17 cellular contexts compared by ENCODE assay signal in the genomic region with DNA sequence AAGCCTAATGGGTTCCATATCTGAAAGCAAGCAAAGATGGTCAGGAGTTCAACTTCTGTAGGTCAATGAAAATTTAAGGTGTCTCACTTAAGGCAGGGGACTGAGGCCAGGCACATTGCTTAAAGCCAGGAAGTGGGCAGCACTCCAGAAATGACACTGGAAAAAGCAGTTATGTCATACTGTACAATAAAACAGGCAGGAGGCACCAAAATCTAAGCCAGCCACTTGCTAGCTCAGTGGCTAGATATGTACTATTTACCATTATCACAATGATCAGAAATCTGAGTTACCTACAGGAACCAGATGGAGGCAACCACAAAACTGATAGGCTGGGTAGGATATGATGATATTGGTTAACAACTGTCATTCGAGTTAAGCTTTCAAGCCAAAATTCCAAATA. TPM values are rescaled to one million over a fixed set of nuclear protein-coding genes. Genes with fewer than 3 reads are reported as not detected.
DNase-seq lines count a peak whose midpoint lies in the region; FAIRE-seq and TF ChIP-seq lines count a peak whose summit lies in the region.
"Had no signal": no experiment of that assay in that cellular context is flagged by ENCODE, and none has a peak within 500 bp of the region (broad histone marks: within the 10 kb centered on the region; RNA-seq: fewer than 3 reads in every experiment).

No MANE protein-coding gene starts in this region.

- no peak overlapping the region for H3K27ac ChIP-seq in GM23248
- H3K27ac ChIP-seq in endothelial cell of umbilical vein (ENCODE audit: insufficient read depth, low read depth, low read length) = no peak overlapping the region
- no peak overlapping the region for H3K27ac ChIP-seq in thyroid gland
- H3K27ac ChIP-seq: foreskin keratinocyte, stomach had no signal

- POLR2A ChIA-PET in endothelial cell of umbilical vein (lab: Charles Lee) = no interaction called here
- POLR2A ChIA-PET in activated CD4-positive, alpha-beta T cell treated with anti-CD3 and anti-CD28 coated beads, Interleukin-2, amount 10 ng/mL, durations not matched to agents 7 days and 5 days (lab: Charles Lee) = no interaction called here

- intact Hi-C loops in endothelial cell of umbilical vein (cut with micrococcal nuclease) (loop anchor here (5.0 kb wide), 1 partner anchor 80 kb away; no protein-coding TSS in a partner anchor), thyroid gland (cut with DNase I) (no loop called here)

- no peaks in the 10 kb centered on the region for H3F3A ChIP-seq in GM23248 (ENCODE audit: insufficient read depth)

- no peaks in the 10 kb centered on the region for H3K9me3 Mint-ChIP-seq in activated CD4-positive, alpha-beta T cell treated with anti-CD3 and anti-CD28 coated beads, Interleukin-2, amount 10 ng/mL, durations not matched to agents 7 days and 5 days

- no peaks in the 10 kb centered on the region for H3K9me2 ChIP-seq in GM23248 (ENCODE audit: insufficient read depth)

- H3K36me3 ChIP-seq in GM23248 (ENCODE audit: low read depth) = no peaks in the 10 kb centered on the region
- H3K36me3 ChIP-seq in endothelial cell of umbilical vein (ENCODE audit: control insufficient read depth in 2 of 2, extremely low read depth in 1 of 2, insufficient read depth in 2 of 2, low read length in 2 of 2) = no peaks in the 10 kb centered on the region
- H3K36me3 ChIP-seq in thyroid gland = no peaks in the 10 kb centered on the region
- H3K36me3 ChIP-seq: stomach had no signal

- dilution Hi-C loops in endothelial cell of umbilical vein (cut with MboI; ENCODE audit: extremely low pct_ligation_motif_present, low sequenced_read_pairs) = no loop called here

- 63 to 65% methylated on average over 1 of the region's 1 CpG for WGBS in GM23248 (ENCODE audit: low coverage in 1 of 2, low lambda C conversion rate in 2 of 2, missing lambda C conversion rate in 2 of 2), 2 experiments
- 80 to 86% methylated on average over 1 of the region's 1 CpG for WGBS in thyroid gland, 2 donors

- H3K27ac Mint-ChIP-seq in activated CD4-positive, alpha-beta T cell treated with anti-CD3 and anti-CD28 coated beads, Interleukin-2, amount 10 ng/mL, durations not matched to agents 7 days and 5 days = no peak overlapping the region

- no peaks in the 10 kb centered on the region for H3K36me3 Mint-ChIP-seq in activated CD4-positive, alpha-beta T cell treated with anti-CD3 and anti-CD28 coated beads, Interleukin-2, amount 10 ng/mL, durations not matched to agents 7 days and 5 days (ENCODE audit: low read depth)

- TF ChIP-seq CTCF in endothelial cell of umbilical vein (IDR thresholded peaks at IDR 0.05; ENCODE audit: extremely low read depth in 1 of 2, insufficient read depth in 1 of 2, low read depth in 1 of 2, low read length in 2 of 2) = no peak
- no peak for TF ChIP-seq CTCF in thyroid gland (IDR thresholded peaks at IDR 0.05)

- no peaks in the 10 kb centered on the region for H3K9me1 ChIP-seq in endothelial cell of umbilical vein (replicated peaks; ENCODE audit: control insufficient read depth, extremely low read depth, insufficient read depth, low read length)

- H4K20me1 ChIP-seq in GM23248 (ENCODE audit: insufficient read depth) (no peaks in the 10 kb centered on the region), endothelial cell of umbilical vein (replicated peaks; ENCODE audit: control insufficient read depth, extremely low read depth, insufficient read depth, low read length) (no peaks in the 10 kb centered on the region)

- H3K4me3 Mint-ChIP-seq in activated CD4-positive, alpha-beta T cell treated with anti-CD3 and anti-CD28 coated beads, Interleukin-2, amount 10 ng/mL, durations not matched to agents 7 days and 5 days = no peak overlapping the region

- H3K9ac ChIP-seq in GM23248 (no peak overlapping the region), endothelial cell of umbilical vein (replicated peaks; ENCODE audit: extremely low read depth, insufficient read depth, low read length) (no peak overlapping the region)

- H3K4me1 ChIP-seq in GM23248 (ENCODE audit: insufficient read depth) (peaks cover 5% of the 10 kb centered on the region), endothelial cell of umbilical vein (ENCODE audit: control insufficient read depth, extremely low read depth, insufficient read depth, low read length) (peaks cover 14% of the 10 kb centered on the region), thyroid gland (no peaks in the 10 kb centered on the region)

- H3K4me2 ChIP-seq in GM23248 (ENCODE audit: unreplicated experiment) = no peak overlapping the region
- H3K4me2 ChIP-seq in endothelial cell of umbilical vein (ENCODE audit: insufficient read depth, low read length) = no peak overlapping the region

- H3K27me3 ChIP-seq in GM23248 (replicated peaks; ENCODE audit: insufficient read depth) = no peaks in the 10 kb centered on the region
- H3K27me3 ChIP-seq in endothelial cell of umbilical vein (ENCODE audit: control insufficient read depth in 2 of 2, insufficient read depth in 2 of 2, low read length in 2 of 2) = no peaks in the 10 kb centered on the region
- no peaks in the 10 kb centered on the region for H3K27me3 ChIP-seq in thyroid gland
- H3K27me3 ChIP-seq: foreskin keratinocyte, stomach had no signal

- DNase-seq in A172 (ENCODE audit: low spot score) (peak; percentile 41), GM23248 (peak; percentile 48), RPMI7951 (ENCODE audit: low read depth) (peak; percentile 68), endothelial cell of umbilical vein (ENCODE audit: low read depth, low spot score) (peak; percentile 80), ureter (ENCODE audit: low spot score) (no peak), NCI-H146 treated with DMSO at 0.1 percent for 48 hours (lab: John Stamatoyannopoulos, UW; ENCODE audit: unreplicated experiment) (no peak), thyroid gland (no peak)
- no peak for DNase-seq in activated CD4-positive, alpha-beta T cell treated with anti-CD3 and anti-CD28 coated beads, Interleukin-2, amount 10 ng/mL, durations not matched to agents 7 days and 5 days
- DNase-seq: activated CD4-positive, alpha-beta T cell treated with anti-CD3 and anti-CD28 coated beads, Interleukin-2, amount 50 U/mL, for 48 hours; foreskin keratinocyte; NCI-H1417; NCI-H510A; stomach; T-helper 9 cell had no signal

- no peak overlapping the region for H3K4me3 ChIP-seq in GM23248
- H3K4me3 ChIP-seq in endothelial cell of umbilical vein (replicated peaks in 1 of 3; ENCODE audit: insufficient read depth in 1 of 3, low read depth in 1 of 3, low read length in 3 of 3) = no peak overlapping the region
- no peak overlapping the region for H3K4me3 ChIP-seq in thyroid gland (replicated peaks in 1 of 3)
- H3K4me3 ChIP-seq: GM12878, stomach had no signal

- H3K4me1 Mint-ChIP-seq in activated CD4-positive, alpha-beta T cell treated with anti-CD3 and anti-CD28 coated beads, Interleukin-2, amount 10 ng/mL, durations not matched to agents 7 days and 5 days = no peaks in the 10 kb centered on the region

- in situ Hi-C loops in GM23248 (cut with MboI) = no loop called here

- CTCF ChIA-PET in endothelial cell of umbilical vein (lab: Charles Lee) = interaction anchor here (0.9 to 2.4 kb wide), 5 partner anchors 9 to 82 kb away, joined by 3 to 11 read pairs (median 3); no protein-coding TSS in a partner anchor
- CTCF ChIA-PET in activated CD4-positive, alpha-beta T cell treated with anti-CD3 and anti-CD28 coated beads, Interleukin-2, amount 10 ng/mL, durations not matched to agents 7 days and 5 days (lab: Charles Lee) = no interaction called here

- FAIRE-seq in endothelial cell of umbilical vein (lab: Jason Lieb, UNC) = no peak
- FAIRE-seq: GM12878, HepG2, islet of Langerhans had no signal

- no peak for TF ChIP-seq POLR2A in endothelial cell of umbilical vein (IDR thresholded peaks at IDR 0.05; ENCODE audit: low read depth, low read length)
- TF ChIP-seq POLR2A in thyroid gland (IDR thresholded peaks at IDR 0.05) = no peak

- peaks cover 4% of the 10 kb centered on the region for H3K27me3 Mint-ChIP-seq in activated CD4-positive, alpha-beta T cell treated with anti-CD3 and anti-CD28 coated beads, Interleukin-2, amount 10 ng/mL, durations not matched to agents 7 days and 5 days

- H3K9me3 ChIP-seq in GM23248 (ENCODE audit: low read depth) = no peaks in the 10 kb centered on the region
- no peaks in the 10 kb centered on the region for H3K9me3 ChIP-seq in endothelial cell of umbilical vein (replicated peaks; ENCODE audit: control insufficient read depth, insufficient read depth, low read length)
- no peaks in the 10 kb centered on the region for H3K9me3 ChIP-seq in thyroid gland
- H3K9me3 ChIP-seq: stomach had no signal

- H3K79me2 ChIP-seq in GM23248 (ENCODE audit: insufficient read depth) (no peaks in the 10 kb centered on the region), endothelial cell of umbilical vein (ENCODE audit: control insufficient read depth, insufficient read depth, low read length) (peaks cover 3% of the 10 kb centered on the region)

- no TSS peak for BruUV-seq in endothelial cell of umbilical vein (replicated peaks; lab: Mats Ljungman, UMichigan)

- no peak overlapping the region for H2AFZ ChIP-seq in GM23248
- H2AFZ ChIP-seq in endothelial cell of umbilical vein (ENCODE audit: low read depth, low read length) = no peak overlapping the region

TF ChIP-seq in endothelial cell of umbilical vein, 7 proteins besides CTCF, POLR2A, EP300 and RAD21:
- TF ChIP-seq GATA2 (IDR thresholded peaks at IDR 0.05; ENCODE audit: insufficient read depth, insufficient read length, low read depth, low read length) (peak; percentile 56), POLR2AphosphoS5 (IDR thresholded peaks at IDR 0.05; ENCODE audit: insufficient read depth, low read depth, low read length) (no peak)

RNA-seq across cellular contexts. Expression of gene FRMD5, which starts 57.3 kb away (rescaled TPM):
- total RNA-seq in A172 (2014; rRNA removed; shearing (Covaris generic)) = 13.2 and 16.3 TPM in 2 replicates
- 0.63 and 2.9 TPM in 2 replicates for total RNA-seq in GM23248 (2014; rRNA removed; shearing (Covaris generic))
- polyA plus RNA-seq in GM23248 (2016; fragmentation: Nextera tagmentation; extraction: Ambion mirVana) (0.35 and 0.65 TPM in 2 replicates), endothelial cell of umbilical vein (17.9 and 20.2 TPM in 2 replicates)
- 9.3 and 10.2 TPM in 2 replicates for total RNA-seq in RPMI7951 (2014; rRNA removed; shearing (Covaris generic))
- total RNA-seq in endothelial cell of umbilical vein (16.7 and 18.2 TPM in 2 replicates), ureter (0.60 TPM), thyroid gland (under 1 TPM in 3 of 4 donors, not detected in 1; 0.24 to 0.94 (median 0.67) TPM)
- polyA plus RNA-seq in endothelial cell of umbilical vein (2011; cell fraction: cytosol; rRNA removed) = 13.6 TPM in 2 replicates
- polyA plus RNA-seq in endothelial cell of umbilical vein (2011; cell fraction: nucleus; rRNA removed) = 36.3 and 45.2 TPM in 2 replicates
- polyA plus RNA-seq in endothelial cell of umbilical vein (2012) = 6.8 and 9.1 TPM in 2 replicates
- 50.2 and 59.0 TPM in 2 replicates for polyA minus RNA-seq in endothelial cell of umbilical vein
- polyA minus RNA-seq in endothelial cell of umbilical vein (2011; cell fraction: cytosol; rRNA and poly(A)+ RNA removed) = 0.92 TPM
- 33.4 and 36.9 TPM in 2 replicates for polyA minus RNA-seq in endothelial cell of umbilical vein (2011; cell fraction: nucleus; rRNA and poly(A)+ RNA removed)
- under 1 TPM in 1 of 2 experiments, not detected in 1; 0.15 TPM for total RNA-seq in activated CD4-positive, alpha-beta T cell treated with anti-CD3 and anti-CD28 coated beads, Interleukin-2, amount 10 ng/mL, durations not matched to agents 7 days and 5 days

Comparison
In these comparisons a context has a peak if more than half of its experiments do, and no peak if none do; other contexts are left out.
1. DNase-seq: peak in A172 (single experiment), GM23248 (single experiment), RPMI7951 (single experiment) and endothelial cell of umbilical vein (single experiment); none in ureter (single experiment), NCI-H146 treated with DMSO at 0.1 percent for 48 hours (single experiment), activated CD4-positive, alpha-beta T cell treated with anti-CD3 and anti-CD28 coated beads, Interleukin-2, amount 10 ng/mL, durations not matched to agents 7 days and 5 days (single experiment) and thyroid gland (0 of 2).